In the genomic region with DNA sequence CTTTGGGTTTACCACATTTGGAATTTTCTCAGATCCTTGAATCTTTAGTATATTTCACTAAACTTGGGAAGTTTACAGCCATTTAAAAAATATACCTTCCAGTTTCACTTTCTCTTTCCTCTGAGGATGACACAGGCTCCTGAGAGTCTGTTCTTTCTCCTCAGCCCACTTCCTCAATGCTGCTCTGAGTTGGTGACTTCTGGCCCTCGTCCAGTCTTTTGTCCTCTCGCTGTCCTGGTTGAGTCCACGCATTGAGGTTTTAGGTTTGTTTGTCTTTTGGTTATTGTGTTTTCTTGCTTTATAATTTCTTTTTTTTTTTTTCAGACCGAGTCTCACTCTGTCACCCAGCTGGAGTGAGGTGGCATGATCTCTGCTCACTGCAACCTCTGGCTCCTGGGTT, we compare ENCODE assay signal across 7 cellular contexts. TPM values are rescaled to one million over a fixed set of nuclear protein-coding genes. Genes with fewer than 3 reads are reported as not detected.
A peak's percentile ranks its signal among the peaks of the same experiment; 100 is the strongest.
DNase-seq lines count a peak whose midpoint lies in the region; ATAC-seq and TF ChIP-seq lines count a peak whose summit lies in the region.

No MANE protein-coding gene starts in this region.

- H3K9me3 ChIP-seq in left lung, result no peaks in the 10 kb centered on the region

- ATAC-seq in GM18499 (IDR thresholded peaks at IDR 0.05; ENCODE audit: insufficient read depth, unreplicated experiment) (peak; percentile 80), GM21529 (IDR thresholded peaks at IDR 0.05; ENCODE audit: unreplicated experiment) (peak; percentile 83), left lung (peak; percentile 35)

- no peak for TF ChIP-seq CTCF in KMS-11 (conservative IDR thresholded peaks at IDR 0.05; ENCODE audit: low read depth, low read length)
- no peak for TF ChIP-seq CTCF in left lung (IDR thresholded peaks at IDR 0.05)

- H3K27ac ChIP-seq in KMS-11 (peak overlapping the region; percentile 1; the same call in 1 of the 2 replicates), left lung (peak overlapping the region; percentile 72 to 84)

- no peak overlapping the region; the same call in 1 of the 2 replicates for H3K9ac ChIP-seq in KMS-11

- H3K27me3 ChIP-seq in KMS-11 (ENCODE audit: insufficient read depth, low read depth) (no peaks in the 10 kb centered on the region), left lung (no peaks in the 10 kb centered on the region)

- peak overlapping the region; percentile 35 for H2AFZ ChIP-seq in KMS-11 (ENCODE audit: low read depth)

- peaks cover 4% of the 10 kb centered on the region for H3K4me1 ChIP-seq in KMS-11 (ENCODE audit: low read depth, poor library complexity, severe bottlenecking)
- peaks cover 6 to 42% of the 10 kb centered on the region in 2 donors for H3K4me1 ChIP-seq in left lung

- in situ Hi-C loops in G401 (cut with HindIII; ENCODE audit: low sequenced_read_pairs), result no loop called here

- peaks cover 6% of the 10 kb centered on the region for H3K9me3 Mint-ChIP-seq in activated naive CD4-positive, alpha-beta T cell treated with anti-CD3 and anti-CD28 coated beads, Interleukin-2, amount 50 U/mL, for 24 hours

- H3K79me2 ChIP-seq in KMS-11 (ENCODE audit: insufficient read depth, low read depth), result no peaks in the 10 kb centered on the region

- no peaks in the 10 kb centered on the region for H3K27me3 Mint-ChIP-seq in activated naive CD4-positive, alpha-beta T cell treated with anti-CD3 and anti-CD28 coated beads, Interleukin-2, amount 50 U/mL, for 24 hours

- no peaks in the 10 kb centered on the region for H3K36me3 Mint-ChIP-seq in activated naive CD4-positive, alpha-beta T cell treated with anti-CD3 and anti-CD28 coated beads, Interleukin-2, amount 50 U/mL, for 24 hours

- H3K27ac Mint-ChIP-seq in activated naive CD4-positive, alpha-beta T cell treated with anti-CD3 and anti-CD28 coated beads, Interleukin-2, amount 50 U/mL, for 24 hours, result peak overlapping the region; percentile 100

- H3K4me3 Mint-ChIP-seq in activated naive CD4-positive, alpha-beta T cell treated with anti-CD3 and anti-CD28 coated beads, Interleukin-2, amount 50 U/mL, for 24 hours, result peak overlapping the region; percentile 96

- no peaks in the 10 kb centered on the region for H3K36me3 ChIP-seq in KMS-11 (ENCODE audit: insufficient read depth)
- H3K36me3 ChIP-seq in left lung, result no peaks in the 10 kb centered on the region

- intact Hi-C loops in left lung (cut with DNase I), result no loop called here

- peaks cover 54% of the 10 kb centered on the region for H3K4me1 Mint-ChIP-seq in activated naive CD4-positive, alpha-beta T cell treated with anti-CD3 and anti-CD28 coated beads, Interleukin-2, amount 50 U/mL, for 24 hours

- DNase-seq in left lung (peak in 1 of 2 donors; percentile 53), RKO (ENCODE audit: low spot score) (no peak), G401 (ENCODE audit: low spot score) (no peak)

- H3K4me3 ChIP-seq in KMS-11 (IDR thresholded peaks at IDR 0.05; ENCODE audit: insufficient read depth, low read depth, low read length) (no peak overlapping the region), left lung (peak overlapping the region in 1 of 2 donors; percentile 32)

- H3K4me2 ChIP-seq in KMS-11, result peak overlapping the region; percentile 19

- H4K20me1 ChIP-seq in KMS-11 (ENCODE audit: insufficient read depth), result no peaks in the 10 kb centered on the region

RNA-seq across cellular contexts. Expression of a gene that starts 40.7 kb away (rescaled TPM):
- not detected for total RNA-seq in left lung
- not detected in 2 replicates for total RNA-seq in G401 (2014; rRNA removed; shearing (Covaris generic))
